8 cellular contexts compared by ENCODE assay signal in genomic region chr4:185587444-185588161, GRCh38. TPM values are rescaled to one million over a fixed set of nuclear protein-coding genes. Genes with fewer than 3 reads are reported as not detected.
DNase-seq lines count a peak whose midpoint lies in the region; ATAC-seq and TF ChIP-seq lines count a peak whose summit lies in the region.

No MANE protein-coding gene starts in this region.

- peaks cover 35% of the 10 kb centered on the region for H3K4me1 ChIP-seq in HUES48 (ENCODE audit: control insufficient read depth, insufficient read depth, low read length)
- H3K4me1 ChIP-seq in lower lobe of right lung, result peaks cover 6% of the 10 kb centered on the region

- TF ChIP-seq CTCF in CD14-positive monocyte (IDR thresholded peaks at IDR 0.05), result no peak
- TF ChIP-seq CTCF in GM20000 (IDR thresholded peaks at IDR 0.05; ENCODE audit: extremely low read depth, missing control alignments), result no peak
- no peak for TF ChIP-seq CTCF in lower lobe of right lung (IDR thresholded peaks at IDR 0.05)

- peak overlapping the region in 1 of 7 donors; percentile 8 for H3K27ac Mint-ChIP-seq in CD14-positive monocyte
- H3K27ac Mint-ChIP-seq in activated T-helper 17 cell treated with anti-CD3 and anti-CD28 coated beads, Interleukin-2, amount 50 U/mL, for 72 hours, result peak overlapping the region; percentile 90

- no peaks in the 10 kb centered on the region for H3K36me3 ChIP-seq in HUES48 (ENCODE audit: control insufficient read depth, insufficient read depth, low read length)
- no peaks in the 10 kb centered on the region for H3K36me3 ChIP-seq in lower lobe of right lung

- DNase-seq in CD14-positive monocyte (ENCODE audit: low spot score) (no peak), GM20000 (ENCODE audit: low spot score) (peak; percentile 84), lower lobe of right lung (no peak), NCI-H1048 (lab: John Stamatoyannopoulos, UW) (no peak)
- DNase-seq in stimulated activated naive CD8-positive, alpha-beta T cell treated with anti-CD3 and anti-CD28 coated beads, Interleukin-15, Interleukin-2, amounts not matched to agents 100 U/mL and 50 U/mL, for 24 hours, result peak; percentile 68

- H3K36me3 Mint-ChIP-seq in CD14-positive monocyte, result no peaks in the 10 kb centered on the region
- no peaks in the 10 kb centered on the region for H3K36me3 Mint-ChIP-seq in activated T-helper 17 cell treated with anti-CD3 and anti-CD28 coated beads, Interleukin-2, amount 50 U/mL, for 72 hours (ENCODE audit: low read depth)

- intact Hi-C loops in CD14-positive monocyte (cut with micrococcal nuclease), result no loop called here
- intact Hi-C loops in lower lobe of right lung (cut with DNase I), result no loop called here

- ATAC-seq in activated T-helper 17 cell treated with anti-CD3 and anti-CD28 coated beads, Interleukin-2, amount 50 U/mL, for 72 hours (replicated peaks), result peak; percentile 98
- ATAC-seq in lower lobe of right lung (peak; percentile 37 to 64), SK-N-SH treated with all-trans-retinoic acid at 6 μM for 48 hours (no peak)
- peak; percentile 93 for ATAC-seq in stimulated activated naive CD8-positive, alpha-beta T cell treated with anti-CD3 and anti-CD28 coated beads, Interleukin-15, Interleukin-2, amounts not matched to agents 100 U/mL and 50 U/mL, for 24 hours

- H3K9me3 ChIP-seq in HUES48 (ENCODE audit: control insufficient read depth, insufficient read depth, low read length), result no peaks in the 10 kb centered on the region
- no peaks in the 10 kb centered on the region for H3K9me3 ChIP-seq in lower lobe of right lung

- H3K9me3 Mint-ChIP-seq in CD14-positive monocyte, result peaks cover 0 to 6% (median 2%) of the 10 kb centered on the region in 7 donors
- no peaks in the 10 kb centered on the region for H3K9me3 Mint-ChIP-seq in activated T-helper 17 cell treated with anti-CD3 and anti-CD28 coated beads, Interleukin-2, amount 50 U/mL, for 72 hours

- no peak overlapping the region for H3K9ac ChIP-seq in HUES48 (ENCODE audit: low read depth, low read length)

- H3K4me3 Mint-ChIP-seq in CD14-positive monocyte, result peak overlapping the region; percentile 32 to 72
- H3K4me3 Mint-ChIP-seq in activated T-helper 17 cell treated with anti-CD3 and anti-CD28 coated beads, Interleukin-2, amount 50 U/mL, for 72 hours, result peak overlapping the region; percentile 79

- H3K4me1 Mint-ChIP-seq in CD14-positive monocyte, result peaks cover 3% of the 10 kb centered on the region
- peaks cover 11% of the 10 kb centered on the region for H3K4me1 Mint-ChIP-seq in activated T-helper 17 cell treated with anti-CD3 and anti-CD28 coated beads, Interleukin-2, amount 50 U/mL, for 72 hours

- H3K27ac ChIP-seq in HUES48 (ENCODE audit: low read depth, low read length) (no peak overlapping the region), lower lobe of right lung (no peak overlapping the region)

- H3K27me3 ChIP-seq in HUES48 (ENCODE audit: control insufficient read depth, insufficient read depth, low read length) (peaks cover 16% of the 10 kb centered on the region), lower lobe of right lung (ENCODE audit: low read depth) (no peaks in the 10 kb centered on the region)

- H3K4me3 ChIP-seq in HUES48 (ENCODE audit: low read depth, low read length) (peak overlapping the region; percentile 33), lower lobe of right lung (peak overlapping the region; percentile 24)

- H3K27me3 Mint-ChIP-seq in CD14-positive monocyte (ENCODE audit: low read depth in 3 of 3), result peaks cover 43 to 54% (median 46%) of the 10 kb centered on the region in 3 donors
- peaks cover 40% of the 10 kb centered on the region for H3K27me3 Mint-ChIP-seq in activated T-helper 17 cell treated with anti-CD3 and anti-CD28 coated beads, Interleukin-2, amount 50 U/mL, for 72 hours

TF ChIP-seq in SK-N-SH treated with all-trans-retinoic acid at 6 μM for 48 hours, 23 proteins besides CTCF, POLR2A, EP300 and RAD21:
- TF ChIP-seq ZFP3 (CRISPR knock-in tag; IDR thresholded peaks at IDR 0.05), result no peak
- TF ChIP-seq PATZ1 (CRISPR knock-in tag; IDR thresholded peaks at IDR 0.05; ENCODE audit: borderline replicate concordance), result no peak

RNA-seq across cellular contexts. Expression of gene PDLIM3, which starts 52.3 kb away (rescaled TPM):
- polyA plus RNA-seq in CD14-positive monocyte, result not detected
- total RNA-seq in activated T-helper 17 cell treated with anti-CD3 and anti-CD28 coated beads, Interleukin-2, amount 50 U/mL, for 72 hours, result not detected
- 18.4 TPM for total RNA-seq in lower lobe of right lung

Comparison
In these comparisons a context has a peak if more than half of its experiments do, and no peak if none do; other contexts are left out.
1. DNase-seq: peak in GM20000 (single experiment) and stimulated activated naive CD8-positive, alpha-beta T cell treated with anti-CD3 and anti-CD28 coated beads, Interleukin-15, Interleukin-2, amounts not matched to agents 100 U/mL and 50 U/mL, for 24 hours (single experiment); none in CD14-positive monocyte (single experiment), lower lobe of right lung (single experiment) and NCI-H1048 (single experiment).
2. RNA of gene PDLIM3, which starts 52.3 kb away (total RNA-seq): 18.4 TPM in lower lobe of right lung (single experiment); not detected in activated T-helper 17 cell treated with anti-CD3 and anti-CD28 coated beads, Interleukin-2, amount 50 U/mL, for 72 hours; every median in the first group is over 10 times any median in the second.